In the genomic region with DNA sequence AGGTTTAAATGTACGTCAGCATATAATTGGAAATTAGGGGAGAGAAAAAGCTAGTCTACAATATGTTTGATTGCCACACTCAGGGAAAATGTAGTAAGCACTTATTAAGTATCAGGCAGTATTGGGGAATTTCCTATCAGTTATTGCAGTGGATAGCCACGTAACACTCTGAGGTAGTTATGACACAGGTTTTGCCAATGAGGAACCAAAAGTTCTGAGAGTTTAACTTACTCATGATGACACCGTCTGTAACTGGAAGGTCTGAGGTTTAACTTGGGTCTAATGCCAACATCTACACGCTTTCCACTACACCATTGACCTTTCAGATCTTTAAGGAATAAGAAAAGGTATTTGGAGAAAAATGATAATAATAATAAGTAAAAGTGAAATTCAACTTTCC, we compare ENCODE assay signal across 1 cellular context.
TF ChIP-seq lines count a peak whose summit lies in the region.

No MANE protein-coding gene starts in this region.

TF ChIP-seq in WTC11, 78 proteins besides CTCF, POLR2A, EP300 and RAD21 (continued from another document):
- TF ChIP-seq, protein P1, sequence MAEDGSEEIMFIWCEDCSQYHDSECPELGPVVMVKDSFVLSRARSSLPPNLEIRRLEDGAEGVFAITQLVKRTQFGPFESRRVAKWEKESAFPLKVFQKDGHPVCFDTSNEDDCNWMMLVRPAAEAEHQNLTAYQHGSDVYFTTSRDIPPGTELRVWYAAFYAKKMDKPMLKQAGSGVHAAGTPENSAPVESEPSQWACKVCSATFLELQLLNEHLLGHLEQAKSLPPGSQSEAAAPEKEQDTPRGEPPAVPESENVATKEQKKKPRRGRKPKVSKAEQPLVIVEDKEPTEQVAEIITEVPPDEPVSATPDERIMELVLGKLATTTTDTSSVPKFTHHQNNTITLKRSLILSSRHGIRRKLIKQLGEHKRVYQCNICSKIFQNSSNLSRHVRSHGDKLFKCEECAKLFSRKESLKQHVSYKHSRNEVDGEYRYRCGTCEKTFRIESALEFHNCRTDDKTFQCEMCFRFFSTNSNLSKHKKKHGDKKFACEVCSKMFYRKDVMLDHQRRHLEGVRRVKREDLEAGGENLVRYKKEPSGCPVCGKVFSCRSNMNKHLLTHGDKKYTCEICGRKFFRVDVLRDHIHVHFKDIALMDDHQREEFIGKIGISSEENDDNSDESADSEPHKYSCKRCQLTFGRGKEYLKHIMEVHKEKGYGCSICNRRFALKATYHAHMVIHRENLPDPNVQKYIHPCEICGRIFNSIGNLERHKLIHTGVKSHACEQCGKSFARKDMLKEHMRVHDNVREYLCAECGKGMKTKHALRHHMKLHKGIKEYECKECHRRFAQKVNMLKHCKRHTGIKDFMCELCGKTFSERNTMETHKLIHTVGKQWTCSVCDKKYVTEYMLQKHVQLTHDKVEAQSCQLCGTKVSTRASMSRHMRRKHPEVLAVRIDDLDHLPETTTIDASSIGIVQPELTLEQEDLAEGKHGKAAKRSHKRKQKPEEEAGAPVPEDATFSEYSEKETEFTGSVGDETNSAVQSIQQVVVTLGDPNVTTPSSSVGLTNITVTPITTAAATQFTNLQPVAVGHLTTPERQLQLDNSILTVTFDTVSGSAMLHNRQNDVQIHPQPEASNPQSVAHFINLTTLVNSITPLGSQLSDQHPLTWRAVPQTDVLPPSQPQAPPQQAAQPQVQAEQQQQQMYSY (CRISPR knock-in tag; IDR thresholded peaks at IDR 0.05), result no peak
- TF ChIP-seq FOXP1 (CRISPR knock-in tag; IDR thresholded peaks at IDR 0.05; ENCODE audit: borderline replicate concordance), result no peak
- no peak for TF ChIP-seq CREB1 (CRISPR knock-in tag; IDR thresholded peaks at IDR 0.05)
- TF ChIP-seq ATF1 (CRISPR knock-in tag; IDR thresholded peaks at IDR 0.05), result no peak
- no peak for TF ChIP-seq NFATC4 (CRISPR knock-in tag; IDR thresholded peaks at IDR 0.05)
- TF ChIP-seq, protein P2, sequence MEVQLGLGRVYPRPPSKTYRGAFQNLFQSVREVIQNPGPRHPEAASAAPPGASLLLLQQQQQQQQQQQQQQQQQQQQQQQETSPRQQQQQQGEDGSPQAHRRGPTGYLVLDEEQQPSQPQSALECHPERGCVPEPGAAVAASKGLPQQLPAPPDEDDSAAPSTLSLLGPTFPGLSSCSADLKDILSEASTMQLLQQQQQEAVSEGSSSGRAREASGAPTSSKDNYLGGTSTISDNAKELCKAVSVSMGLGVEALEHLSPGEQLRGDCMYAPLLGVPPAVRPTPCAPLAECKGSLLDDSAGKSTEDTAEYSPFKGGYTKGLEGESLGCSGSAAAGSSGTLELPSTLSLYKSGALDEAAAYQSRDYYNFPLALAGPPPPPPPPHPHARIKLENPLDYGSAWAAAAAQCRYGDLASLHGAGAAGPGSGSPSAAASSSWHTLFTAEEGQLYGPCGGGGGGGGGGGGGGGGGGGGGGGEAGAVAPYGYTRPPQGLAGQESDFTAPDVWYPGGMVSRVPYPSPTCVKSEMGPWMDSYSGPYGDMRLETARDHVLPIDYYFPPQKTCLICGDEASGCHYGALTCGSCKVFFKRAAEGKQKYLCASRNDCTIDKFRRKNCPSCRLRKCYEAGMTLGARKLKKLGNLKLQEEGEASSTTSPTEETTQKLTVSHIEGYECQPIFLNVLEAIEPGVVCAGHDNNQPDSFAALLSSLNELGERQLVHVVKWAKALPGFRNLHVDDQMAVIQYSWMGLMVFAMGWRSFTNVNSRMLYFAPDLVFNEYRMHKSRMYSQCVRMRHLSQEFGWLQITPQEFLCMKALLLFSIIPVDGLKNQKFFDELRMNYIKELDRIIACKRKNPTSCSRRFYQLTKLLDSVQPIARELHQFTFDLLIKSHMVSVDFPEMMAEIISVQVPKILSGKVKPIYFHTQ (CRISPR knock-in tag; IDR thresholded peaks at IDR 0.05), result no peak
- TF ChIP-seq MXD4 (CRISPR knock-in tag; IDR thresholded peaks at IDR 0.05; ENCODE audit: borderline replicate concordance), result no peak
- no peak for TF ChIP-seq NFE2L1 (CRISPR knock-in tag; IDR thresholded peaks at IDR 0.05)
- TF ChIP-seq, protein P3, sequence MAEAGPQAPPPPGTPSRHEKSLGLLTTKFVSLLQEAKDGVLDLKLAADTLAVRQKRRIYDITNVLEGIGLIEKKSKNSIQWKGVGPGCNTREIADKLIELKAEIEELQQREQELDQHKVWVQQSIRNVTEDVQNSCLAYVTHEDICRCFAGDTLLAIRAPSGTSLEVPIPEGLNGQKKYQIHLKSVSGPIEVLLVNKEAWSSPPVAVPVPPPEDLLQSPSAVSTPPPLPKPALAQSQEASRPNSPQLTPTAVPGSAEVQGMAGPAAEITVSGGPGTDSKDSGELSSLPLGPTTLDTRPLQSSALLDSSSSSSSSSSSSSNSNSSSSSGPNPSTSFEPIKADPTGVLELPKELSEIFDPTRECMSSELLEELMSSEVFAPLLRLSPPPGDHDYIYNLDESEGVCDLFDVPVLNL (CRISPR knock-in tag; IDR thresholded peaks at IDR 0.05; ENCODE audit: borderline replicate concordance, low read depth), result no peak
- TF ChIP-seq, protein P4, sequence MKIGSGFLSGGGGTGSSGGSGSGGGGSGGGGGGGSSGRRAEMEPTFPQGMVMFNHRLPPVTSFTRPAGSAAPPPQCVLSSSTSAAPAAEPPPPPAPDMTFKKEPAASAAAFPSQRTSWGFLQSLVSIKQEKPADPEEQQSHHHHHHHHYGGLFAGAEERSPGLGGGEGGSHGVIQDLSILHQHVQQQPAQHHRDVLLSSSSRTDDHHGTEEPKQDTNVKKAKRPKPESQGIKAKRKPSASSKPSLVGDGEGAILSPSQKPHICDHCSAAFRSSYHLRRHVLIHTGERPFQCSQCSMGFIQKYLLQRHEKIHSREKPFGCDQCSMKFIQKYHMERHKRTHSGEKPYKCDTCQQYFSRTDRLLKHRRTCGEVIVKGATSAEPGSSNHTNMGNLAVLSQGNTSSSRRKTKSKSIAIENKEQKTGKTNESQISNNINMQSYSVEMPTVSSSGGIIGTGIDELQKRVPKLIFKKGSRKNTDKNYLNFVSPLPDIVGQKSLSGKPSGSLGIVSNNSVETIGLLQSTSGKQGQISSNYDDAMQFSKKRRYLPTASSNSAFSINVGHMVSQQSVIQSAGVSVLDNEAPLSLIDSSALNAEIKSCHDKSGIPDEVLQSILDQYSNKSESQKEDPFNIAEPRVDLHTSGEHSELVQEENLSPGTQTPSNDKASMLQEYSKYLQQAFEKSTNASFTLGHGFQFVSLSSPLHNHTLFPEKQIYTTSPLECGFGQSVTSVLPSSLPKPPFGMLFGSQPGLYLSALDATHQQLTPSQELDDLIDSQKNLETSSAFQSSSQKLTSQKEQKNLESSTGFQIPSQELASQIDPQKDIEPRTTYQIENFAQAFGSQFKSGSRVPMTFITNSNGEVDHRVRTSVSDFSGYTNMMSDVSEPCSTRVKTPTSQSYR (CRISPR knock-in tag; IDR thresholded peaks at IDR 0.05), result no peak
- TF ChIP-seq JAZF1 (CRISPR knock-in tag; IDR thresholded peaks at IDR 0.05), result no peak
TF ChIP-seq in WTC11: peak in this region for 0.
